11 cellular contexts compared by ENCODE assay signal in genomic region chr1:186167096-186167668, GRCh38.
"Had no signal": no experiment of that assay in that cellular context is flagged by ENCODE, and none has a peak within 500 bp of the region (broad histone marks: within the 10 kb centered on the region; RNA-seq: fewer than 3 reads in every experiment).

No MANE protein-coding gene starts in this region.

- DNase-seq: GM23248, GOT3, H7, H9, HCEC 1CT, HFFc6 had no signal

- H2AFZ ChIP-seq: GM23248, GM23338 had no signal

- H3K27ac ChIP-seq: GM23248 had no signal

- H3K4me3 ChIP-seq: GM23248, GM23338, HAP-1 had no signal

- H3K36me3 ChIP-seq: HAP-1 had no signal

- H3K9me3 ChIP-seq: HAP-1 had no signal

- H3K4me1 ChIP-seq: HAP-1 had no signal

- ATAC-seq: GM23338, HCT116 had no signal

- H3K9ac ChIP-seq: GM23248 had no signal

- FAIRE-seq: H1, H54 had no signal

- H3K4me2 ChIP-seq: GM23338 had no signal
